Comparison of ENCODE assay signal across 1 cellular context in genomic region chr16:4133897-4134372, GRCh38.
A peak's percentile ranks its signal among the peaks of the same experiment; 100 is the strongest.
TF ChIP-seq lines count a peak whose summit lies in the region.

No MANE protein-coding gene starts in this region.

TF ChIP-seq in H1, 55 proteins besides CTCF, POLR2A, EP300 and RAD21:
- TF ChIP-seq CBX5 (IDR thresholded peaks at IDR 0.05; ENCODE audit: low read depth, low read length) (no peak), EGR1 (IDR thresholded peaks at IDR 0.05; ENCODE audit: borderline replicate concordance, low read depth, low read length) (peak; percentile 72; the same call in 1 of the 2 replicates), SP1 (IDR thresholded peaks at IDR 0.05; ENCODE audit: low read depth, low read length) (0 out of 2 replicates have a peak, but pooled peaks have one; percentile 14), TEAD4 (IDR thresholded peaks at IDR 0.05; ENCODE audit: low read depth, low read length) (peak; percentile 74), MAFK (IDR thresholded peaks at IDR 0.05; ENCODE audit: low read depth, low read length) (no peak), SAP30 (IDR thresholded peaks at IDR 0.05; ENCODE audit: insufficient read depth, insufficient replicate concordance, low read length) (no peak), E2F6 (IDR thresholded peaks at IDR 0.05) (0 out of 2 replicates have a peak, but pooled peaks have one; percentile 24), POLR2AphosphoS5 (IDR thresholded peaks at IDR 0.05; ENCODE audit: low read depth, low read length) (0 out of 2 replicates have a peak, but pooled peaks have one; percentile 53)
